In the genomic region with DNA sequence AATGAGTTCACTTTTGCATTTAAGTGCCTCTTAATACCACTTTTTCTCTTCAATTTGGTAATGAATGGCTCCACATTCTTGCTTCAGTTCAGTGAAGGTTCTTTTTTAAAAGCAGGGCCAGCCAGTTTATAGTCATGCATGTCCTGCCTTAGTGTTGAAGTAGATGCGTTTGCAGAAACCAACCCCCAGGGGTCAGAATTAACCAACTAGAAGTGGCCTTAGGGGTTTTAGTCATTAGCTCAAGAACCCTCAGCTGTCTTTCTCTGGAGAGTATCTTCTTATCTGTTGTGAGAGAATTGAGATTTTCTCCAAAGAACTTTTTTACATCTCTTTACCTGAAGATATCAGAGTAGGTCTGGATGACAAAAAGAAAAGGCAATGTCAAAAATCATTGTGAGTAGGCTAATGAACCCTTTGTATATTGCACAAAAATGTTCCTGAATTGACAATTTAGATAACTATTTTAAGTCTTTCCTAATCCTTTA, we compare ENCODE assay signal across 8 cellular contexts.
DNase-seq lines count a peak whose midpoint lies in the region; ATAC-seq, FAIRE-seq and TF ChIP-seq lines count a peak whose summit lies in the region.

No MANE protein-coding gene starts in this region.

- H2BK12ac ChIP-seq in H1 (ENCODE audit: low read depth, low read length) = no peak overlapping the region

- CTCF ChIA-PET in T-cell (lab: Charles Lee) (interaction anchor here (0.6 to 3.0 kb wide), 11 partner anchors 29 to 376 kb away, joined by 3 to 18 read pairs (median 4); no protein-coding TSS in a partner anchor), H1 (lab: Charles Lee; ENCODE audit: partially characterized antibody) (interaction anchor here (0.7 to 8.5 kb wide), 23 partner anchors 8 to 249 kb away, joined by 3 to 162 read pairs (median 5); a partner anchor contains a TSS)

- peak; percentile 81 for FAIRE-seq in H1 (lab: Jason Lieb, UNC)

- H3K36me3 Mint-ChIP-seq in GM23338 (ENCODE audit: low read depth) (no peaks in the 10 kb centered on the region), T-cell (no peaks in the 10 kb centered on the region)

- no peak overlapping the region for H3K9ac ChIP-seq in H1 (replicated peaks in 1 of 4; ENCODE audit: extremely low read depth in 1 of 4, low read depth in 3 of 4, low read length in 3 of 4)

- H3K4ac ChIP-seq in H1 (replicated peaks; ENCODE audit: insufficient read length, low read depth, low read length) = no peak overlapping the region

- H4K91ac ChIP-seq in H1 (replicated peaks; ENCODE audit: insufficient read length, low read length) = no peak overlapping the region

- H3K27me3 ChIP-seq in GM23338 (ENCODE audit: insufficient read depth) = no peaks in the 10 kb centered on the region
- no peaks in the 10 kb centered on the region for H3K27me3 ChIP-seq in H1 (replicated peaks in 1 of 4; ENCODE audit: control insufficient read depth in 3 of 4, extremely low read depth in 1 of 4, insufficient read depth in 3 of 4, low read length in 3 of 4)
- no peaks in the 10 kb centered on the region for H3K27me3 ChIP-seq in upper lobe of right lung

- no peak overlapping the region for H3K56ac ChIP-seq in H1 (replicated peaks; ENCODE audit: insufficient read length, low read depth, low read length)

- no peak overlapping the region for H3K23ac ChIP-seq in H1 (ENCODE audit: insufficient read length)

- no peak overlapping the region for H2BK5ac ChIP-seq in H1 (ENCODE audit: low read depth, low read length)

- peak overlapping the region; percentile 61 for H4K5ac ChIP-seq in H1 (ENCODE audit: insufficient read length, low read depth, low read length)

- H3K4me1 Mint-ChIP-seq in GM23338 (peaks cover 38% of the 10 kb centered on the region), T-cell (no peaks in the 10 kb centered on the region)

- H3K27ac ChIP-seq in GM23338 (ENCODE audit: low read depth) = no peak overlapping the region; the same call in 1 of the 2 replicates
- H3K27ac ChIP-seq in H1 (ENCODE audit: low read depth, low read length) = no peak overlapping the region
- H3K27ac ChIP-seq in upper lobe of right lung = no peak overlapping the region

- H3K18ac ChIP-seq in H1 (ENCODE audit: extremely low read depth, low read length) = no peak overlapping the region; the same call in 1 of the 2 replicates

- no peaks in the 10 kb centered on the region for H3K36me3 ChIP-seq in GM23338 (ENCODE audit: insufficient read depth)
- H3K36me3 ChIP-seq in H1 (ENCODE audit: control insufficient read depth in 2 of 4, insufficient read depth in 4 of 4, low read length in 3 of 4) = no peaks in the 10 kb centered on the region
- H3K36me3 ChIP-seq in upper lobe of right lung = no peaks in the 10 kb centered on the region

- H3K23me2 ChIP-seq in H1 (ENCODE audit: low read depth, low read length) = no peaks in the 10 kb centered on the region

- H3K9me2 ChIP-seq in GM23338 (ENCODE audit: insufficient read depth) = peaks cover 11% of the 10 kb centered on the region

- POLR2A ChIA-PET in T-cell (lab: Charles Lee) = interaction anchor here in 1 of 2 donors (0.8 kb wide), 1 partner anchor 285 kb away, joined by 7 read pairs; no protein-coding TSS in a partner anchor
- POLR2A ChIA-PET in H1 (lab: Charles Lee; ENCODE audit: partially characterized antibody) = interaction anchor here (1.1 to 1.7 kb wide), 2 partner anchors 221 to 222 kb away, joined by 4 read pairs; a partner anchor contains a TSS

- H3K27ac Mint-ChIP-seq in GM23338 (peak overlapping the region; percentile 46; the same call in 1 of the 2 replicates), T-cell (no peak overlapping the region)

- WGBS in H1 (ENCODE audit: extremely low coverage in 1 of 2, insufficient coverage in 1 of 2, insufficient read length in 1 of 2, insufficient replicate concordance in 2 of 2, low coverage in 1 of 2, low lambda C conversion rate in 2 of 2, missing lambda C conversion rate in 1 of 2), 2 experiments = 0% methylated on average over 1 of the region's 1 CpG; no CpG with 5 or more reads in 1 of the 2 experiments

- no peak overlapping the region for H3K14ac ChIP-seq in H1 (ENCODE audit: insufficient read length)

- H3K4me3 Mint-ChIP-seq in GM23338 = no peak overlapping the region
- no peak overlapping the region for H3K4me3 Mint-ChIP-seq in T-cell

- H3K4me1 ChIP-seq in GM23338 (ENCODE audit: insufficient read depth) = peaks cover 26% of the 10 kb centered on the region
- H3K4me1 ChIP-seq in H1 (replicated peaks in 1 of 4; ENCODE audit: control insufficient read depth in 3 of 4, insufficient read depth in 4 of 4, low read length in 3 of 4) = peaks cover 0 to 14% (median 3%) of the 10 kb centered on the region in 4 experiments; a peak in 3 of 7 replicates
- no peaks in the 10 kb centered on the region for H3K4me1 ChIP-seq in upper lobe of right lung

- H3K79me2 ChIP-seq in GM23338 (replicated peaks; ENCODE audit: insufficient read depth) (no peaks in the 10 kb centered on the region), H1 (ENCODE audit: control insufficient read depth in 1 of 2, insufficient read depth in 2 of 2, low read length in 2 of 2) (no peaks in the 10 kb centered on the region)

- H3K9me3 Mint-ChIP-seq in GM23338 (no peaks in the 10 kb centered on the region; the same call in 2 of the 3 replicates), T-cell (no peaks in the 10 kb centered on the region)

- ATAC-seq in GM23338 = peak; percentile 97
- ATAC-seq in T-cell (replicated peaks in 1 of 4) = peak in 3 of 4 experiments; percentile 27 to 66 (median 47)
- ATAC-seq in upper lobe of right lung = peak; percentile 86
- ATAC-seq in HG03095 (IDR thresholded peaks at IDR 0.05; ENCODE audit: unreplicated experiment) = no peak

- no peak overlapping the region for H2AK5ac ChIP-seq in H1 (ENCODE audit: low read depth, low read length)

- H3K79me1 ChIP-seq in H1 (ENCODE audit: low read depth, low read length) = no peaks in the 10 kb centered on the region

- H3K9me3 ChIP-seq in H1 (ENCODE audit: insufficient read depth in 2 of 2, low read depth in 1 of 2, low read length in 1 of 2) = no peaks in the 10 kb centered on the region
- no peaks in the 10 kb centered on the region for H3K9me3 ChIP-seq in upper lobe of right lung

- peak; percentile 89 for DNase-seq in DMS53 (lab: John Stamatoyannopoulos, UW)
- DNase-seq in GM23338 (ENCODE audit: low spot score) = peak; percentile 97
- DNase-seq in NCI-H146 (lab: John Stamatoyannopoulos, UW) = peak; percentile 85
- peak in 20 of 34 experiments; percentile 2 to 40 (median 11) for DNase-seq in T-cell
- DNase-seq in H1 (ENCODE audit: low read depth in 1 of 2, low spot score in 2 of 2) = peak in 1 of 2 experiments; percentile 83
- DNase-seq in lung microvascular endothelial cell (ENCODE audit: low read depth in 2 of 2) = peak; percentile 87
- DNase-seq in upper lobe of right lung = no peak

- H3F3A ChIP-seq in GM23338 (replicated peaks; ENCODE audit: low read depth) = no peaks in the 10 kb centered on the region

- no peak for TF ChIP-seq POLR2A in H1 (IDR thresholded peaks at IDR 0.05; ENCODE audit: control extremely low read depth in 1 of 2, low read depth in 2 of 2, low read length in 2 of 2)

- H2AFZ ChIP-seq in GM23338 = no peak overlapping the region
- H2AFZ ChIP-seq in H1 (ENCODE audit: low read length) = no peak overlapping the region

- intact Hi-C loops in upper lobe of right lung (cut with DNase I) = loop anchor here (5.0 kb wide), 1 partner anchor 200 kb away; no protein-coding TSS in a partner anchor

- no peak overlapping the region for H3K4me3 ChIP-seq in GM23338
- no peak overlapping the region; a peak in 1 of 8 replicates for H3K4me3 ChIP-seq in H1 (ENCODE audit: extremely low read depth in 1 of 4, insufficient read depth in 2 of 4, low read depth in 3 of 4, low read length in 4 of 4)
- H3K4me3 ChIP-seq in upper lobe of right lung = no peak overlapping the region

- peaks cover 3% of the 10 kb centered on the region for H3K27me3 Mint-ChIP-seq in GM23338 (ENCODE audit: insufficient read depth, low read depth, poor library complexity)
- H3K27me3 Mint-ChIP-seq in T-cell = peaks cover 4 to 7% of the 10 kb centered on the region in 2 donors

- no peak overlapping the region for H4K8ac ChIP-seq in H1 (ENCODE audit: extremely low read depth, insufficient read depth, low read length)

- no peak for TF ChIP-seq EP300 in H1 (IDR thresholded peaks at IDR 0.05; ENCODE audit: borderline replicate concordance in 1 of 2, low read depth in 2 of 2, low read length in 2 of 2)

- H2BK120ac ChIP-seq in H1 (replicated peaks; ENCODE audit: low read depth, low read length) = no peak overlapping the region

- no peak overlapping the region for H2BK20ac ChIP-seq in H1 (ENCODE audit: low read length)

- H4K20me1 ChIP-seq in GM23338 (replicated peaks; ENCODE audit: insufficient read depth) (no peaks in the 10 kb centered on the region), H1 (replicated peaks in 1 of 2; ENCODE audit: control insufficient read depth in 1 of 2, insufficient read depth in 2 of 2, low read length in 2 of 2) (no peaks in the 10 kb centered on the region)

- H2BK15ac ChIP-seq in H1 (ENCODE audit: low read length) = no peak overlapping the region

- TF ChIP-seq RAD21 in H1 (IDR thresholded peaks at IDR 0.05 in 1 of 2, conservative IDR thresholded peaks at IDR 0.05 in 1 of 2; ENCODE audit: low read depth in 2 of 2, low read length in 2 of 2) = peak; percentile 90 to 96

- TF ChIP-seq CTCF in GM23338 (conservative IDR thresholded peaks at IDR 0.05; ENCODE audit: low read depth in 2 of 2) (peak; percentile 84 to 85), H1 (IDR thresholded peaks at IDR 0.05; ENCODE audit: control extremely low read depth in 1 of 3, insufficient read depth in 1 of 3, low read depth in 1 of 3, low read length in 3 of 3) (peak in 2 of 3 experiments; percentile 81 to 84; a peak in 3 of 4 replicates), upper lobe of right lung (IDR thresholded peaks at IDR 0.05) (peak; percentile 56)

- H3K4me2 ChIP-seq in GM23338 (no peak overlapping the region), H1 (ENCODE audit: insufficient read depth in 1 of 2, low read depth in 2 of 2, low read length in 2 of 2) (no peak overlapping the region)

TF ChIP-seq in GM23338, 12 proteins besides CTCF, POLR2A, EP300 and RAD21 (continues in another document):
- no peak for TF ChIP-seq EZH2 (IDR thresholded peaks at IDR 0.05; ENCODE audit: low read depth, unreplicated experiment)

TF ChIP-seq in H1, 55 proteins besides CTCF, POLR2A, EP300 and RAD21:
- TF ChIP-seq SIX5 (IDR thresholded peaks at IDR 0.05; ENCODE audit: low read depth, low read length) (no peak), TAF7 (optimal IDR thresholded peaks at IDR 0.05; ENCODE audit: borderline replicate concordance, low read depth, low read length) (no peak), KDM4A (IDR thresholded peaks at IDR 0.05; ENCODE audit: low read depth, low read length, severe bottlenecking) (no peak), MAFK (IDR thresholded peaks at IDR 0.05; ENCODE audit: low read depth, low read length) (no peak)
